12 cellular contexts compared by ENCODE assay signal in the genomic region with DNA sequence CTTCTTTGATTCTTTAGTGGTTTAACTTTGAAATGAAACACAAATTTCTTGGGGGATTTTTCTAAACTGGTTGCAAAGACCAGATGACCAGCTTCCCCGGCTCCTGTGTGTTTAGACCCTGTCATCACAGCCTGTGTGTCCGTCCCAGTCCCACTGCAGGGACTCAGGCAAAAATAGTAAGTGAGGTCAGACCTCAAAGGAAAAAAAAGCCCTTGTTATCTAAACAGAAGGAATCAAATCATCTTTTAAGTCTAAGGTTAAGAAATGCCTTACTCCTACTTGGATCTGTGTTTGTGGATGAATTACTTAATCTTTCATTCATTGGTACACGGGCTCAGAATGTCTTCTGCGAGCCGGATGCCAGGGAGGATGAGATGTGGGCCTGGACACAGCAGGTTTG.
DNase-seq lines count a peak whose midpoint lies in the region; ATAC-seq and TF ChIP-seq lines count a peak whose summit lies in the region.
"Had no signal": no experiment of that assay in that cellular context is flagged by ENCODE, and none has a peak within 500 bp of the region (broad histone marks: within the 10 kb centered on the region; RNA-seq: fewer than 3 reads in every experiment).

No MANE protein-coding gene starts in this region.

- H3K4me2 ChIP-seq in SK-N-SH (0 out of 2 replicates have a peak overlapping the region, but pooled peaks have one; percentile 23), osteoblast (ENCODE audit: insufficient read depth, low read length) (peak overlapping the region; percentile 43), Karpas-422 (ENCODE audit: low read depth, low read length, poor library complexity, severe bottlenecking) (no peak overlapping the region)

- TF ChIP-seq RAD21 in SK-N-SH (IDR thresholded peaks at IDR 0.05; ENCODE audit: low read length) = no peak

- H3K4me1 ChIP-seq in SK-N-SH (ENCODE audit: control insufficient read depth in 1 of 2, insufficient read depth in 2 of 2, low read depth in 1 of 2, low read length in 1 of 2) (peaks cover 28 to 31% of the 10 kb centered on the region in 2 experiments; a peak in 2 of 4 replicates), osteoblast (ENCODE audit: insufficient read depth, low read length) (peaks cover 23% of the 10 kb centered on the region), Karpas-422 (ENCODE audit: low read length) (peaks cover 22% of the 10 kb centered on the region)
- H3K4me1 ChIP-seq: HAP-1 had no signal

- H3F3A ChIP-seq in SK-N-SH (replicated peaks; ENCODE audit: insufficient read depth) = no peaks in the 10 kb centered on the region

- H3K79me2 ChIP-seq in SK-N-SH (ENCODE audit: insufficient read depth) (no peaks in the 10 kb centered on the region), osteoblast (ENCODE audit: insufficient read depth, low read length) (no peaks in the 10 kb centered on the region), Karpas-422 (ENCODE audit: low read length) (no peaks in the 10 kb centered on the region)

- WGBS in SK-N-SH (ENCODE audit: low lambda C conversion rate) = 50% methylated on average over 5 of the region's 5 CpGs

- POLR2A ChIA-PET in AG04450 (lab: Yijun Ruan, JAX) (interaction anchor here (0.9 kb wide), 1 partner anchor 15 kb away, joined by 4 read pairs; no protein-coding TSS in a partner anchor), SK-N-SH (lab: Yijun Ruan, JAX) (interaction anchor here (1.4 kb wide), 1 partner anchor 547 kb away, joined by 5 read pairs; a partner anchor contains a TSS)

- no peaks in the 10 kb centered on the region for H3K9me2 ChIP-seq in SK-N-SH
- H3K9me2 ChIP-seq in Karpas-422 (replicated peaks; ENCODE audit: insufficient read depth, low read length) = no peaks in the 10 kb centered on the region

- no peaks in the 10 kb centered on the region for H3K36me3 ChIP-seq in SK-N-SH (replicated peaks in 1 of 2; ENCODE audit: control insufficient read depth in 1 of 2, insufficient read depth in 2 of 2, low read length in 1 of 2)
- H3K36me3 ChIP-seq in osteoblast (ENCODE audit: insufficient read depth, low read length) = no peaks in the 10 kb centered on the region
- H3K36me3 ChIP-seq in Karpas-422 (ENCODE audit: insufficient read depth, low read length) = no peaks in the 10 kb centered on the region
- H3K36me3 ChIP-seq: BE2C, HAP-1, ovary had no signal

- TF ChIP-seq EP300 in SK-N-SH (IDR thresholded peaks at IDR 0.05; ENCODE audit: borderline replicate concordance in 1 of 2, low read depth in 1 of 2, low read length in 1 of 2) = no peak

- H3K4me3 ChIP-seq in AG04450 (ENCODE audit: low read depth, low read length) = no peak overlapping the region
- no peak overlapping the region for H3K4me3 ChIP-seq in SK-N-SH (ENCODE audit: low read depth in 2 of 2, low read length in 1 of 2)
- no peak overlapping the region for H3K4me3 ChIP-seq in fibroblast of villous mesenchyme (ENCODE audit: low read depth, low read length)
- H3K4me3 ChIP-seq in osteoblast (ENCODE audit: insufficient read depth, low read length) = no peak overlapping the region
- no peak overlapping the region for H3K4me3 ChIP-seq in Karpas-422 (ENCODE audit: low read length)
- H3K4me3 ChIP-seq: HAP-1, ovary had no signal

- H4K20me1 ChIP-seq in SK-N-SH (ENCODE audit: insufficient read depth) (no peaks in the 10 kb centered on the region), osteoblast (ENCODE audit: insufficient read depth, low read length) (no peaks in the 10 kb centered on the region), Karpas-422 (ENCODE audit: insufficient read depth, low read depth, low read length) (no peaks in the 10 kb centered on the region)

- no peaks in the 10 kb centered on the region for H3K27me3 ChIP-seq in AG04450 (ENCODE audit: control insufficient read depth, insufficient read depth, low read length)
- H3K27me3 ChIP-seq in SK-N-SH (ENCODE audit: insufficient read depth) = no peaks in the 10 kb centered on the region
- no peaks in the 10 kb centered on the region for H3K27me3 ChIP-seq in osteoblast (ENCODE audit: insufficient read depth, low read length)
- H3K27me3 ChIP-seq in Karpas-422 (ENCODE audit: low read length) = no peaks in the 10 kb centered on the region
- H3K27me3 ChIP-seq: BE2C, ovary had no signal

- peak overlapping the region; percentile 38 for H2AFZ ChIP-seq in SK-N-SH (ENCODE audit: low read depth)
- H2AFZ ChIP-seq in osteoblast (ENCODE audit: low read length) = peak overlapping the region; percentile 52
- no peak overlapping the region for H2AFZ ChIP-seq in Karpas-422 (ENCODE audit: low read length)

- CTCF ChIA-PET in AG04450 (lab: Charles Lee) (interaction anchor here (0.9 to 2.4 kb wide), 2 partner anchors 391 to 547 kb away, joined by 3 to 9 read pairs; a partner anchor contains a TSS), SK-N-SH (lab: Yijun Ruan, JAX) (interaction anchor here (1.2 to 2.1 kb wide), 4 partner anchors 12 to 547 kb away, joined by 3 to 16 read pairs (median 4); a partner anchor contains a TSS)

- H3K9me3 ChIP-seq in AG04450 (ENCODE audit: control insufficient read depth, insufficient read depth, low read length) (no peaks in the 10 kb centered on the region), SK-N-SH (no peaks in the 10 kb centered on the region), osteoblast (ENCODE audit: low read depth, low read length) (no peaks in the 10 kb centered on the region), Karpas-422 (ENCODE audit: low read length) (no peaks in the 10 kb centered on the region)
- H3K9me3 ChIP-seq: BE2C, HAP-1, ovary had no signal

- peak overlapping the region; percentile 40 for H3K9ac ChIP-seq in SK-N-SH
- H3K9ac ChIP-seq in Karpas-422 (ENCODE audit: low read length) = no peak overlapping the region

- ATAC-seq in GM21786 (IDR thresholded peaks at IDR 0.05; ENCODE audit: unreplicated experiment) (no peak), GM19328 (IDR thresholded peaks at IDR 0.05; ENCODE audit: unreplicated experiment) (no peak)

- H3K27ac ChIP-seq in AG04450 (ENCODE audit: low read depth, low read length) (peak overlapping the region; percentile 47), SK-N-SH (ENCODE audit: low read depth in 2 of 2, low read length in 1 of 2) (peak overlapping the region in 1 of 2 experiments; percentile 73; a peak in 2 of 4 replicates), osteoblast (ENCODE audit: low read depth, low read length) (peak overlapping the region; percentile 97), Karpas-422 (ENCODE audit: low read length) (no peak overlapping the region)

- no peak for TF ChIP-seq CTCF in AG04450 (IDR thresholded peaks at IDR 0.05; ENCODE audit: low read depth, low read length)
- no peak for TF ChIP-seq CTCF in SK-N-SH (IDR thresholded peaks at IDR 0.05)
- no peak for TF ChIP-seq CTCF in fibroblast of villous mesenchyme (IDR thresholded peaks at IDR 0.05; ENCODE audit: insufficient read depth, low read depth, low read length)
- no peak for TF ChIP-seq CTCF in osteoblast (IDR thresholded peaks at IDR 0.05; ENCODE audit: extremely low read depth, low read depth, low read length)

- DNase-seq in AG04450 (ENCODE audit: low read depth, low spot score) (no peak), SK-N-SH (no peak), fibroblast of villous mesenchyme (ENCODE audit: low read depth) (peak; percentile 58), osteoblast (ENCODE audit: insufficient read length, low spot score, missing footprints) (no peak), SW 1271 (lab: John Stamatoyannopoulos, UW) (no peak), Karpas-422 (no peak)
- DNase-seq: activated naive CD8-positive, alpha-beta T cell treated with anti-CD3 and anti-CD28 coated beads for 36 hours; BE2C had no signal

TF ChIP-seq in SK-N-SH, 30 proteins besides CTCF, POLR2A, EP300 and RAD21:
- no peak for TF ChIP-seq GATA2 (CRISPR knock-in tag; IDR thresholded peaks at IDR 0.05)
- TF ChIP-seq NFIC (IDR thresholded peaks at IDR 0.05; ENCODE audit: borderline replicate concordance) = no peak
- TF ChIP-seq, protein P1, sequence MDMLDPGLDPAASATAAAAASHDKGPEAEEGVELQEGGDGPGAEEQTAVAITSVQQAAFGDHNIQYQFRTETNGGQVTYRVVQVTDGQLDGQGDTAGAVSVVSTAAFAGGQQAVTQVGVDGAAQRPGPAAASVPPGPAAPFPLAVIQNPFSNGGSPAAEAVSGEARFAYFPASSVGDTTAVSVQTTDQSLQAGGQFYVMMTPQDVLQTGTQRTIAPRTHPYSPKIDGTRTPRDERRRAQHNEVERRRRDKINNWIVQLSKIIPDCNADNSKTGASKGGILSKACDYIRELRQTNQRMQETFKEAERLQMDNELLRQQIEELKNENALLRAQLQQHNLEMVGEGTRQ (IDR thresholded peaks at IDR 0.05; ENCODE audit: borderline replicate concordance, low read depth, low read length) = no peak
- TF ChIP-seq MEF2A (IDR thresholded peaks at IDR 0.05; ENCODE audit: borderline replicate concordance, low read depth) = no peak
- TF ChIP-seq RXRA (IDR thresholded peaks at IDR 0.05; ENCODE audit: borderline replicate concordance, low read depth) = no peak
- no peak for TF ChIP-seq MXI1 (IDR thresholded peaks at IDR 0.05; ENCODE audit: low read depth, low read length)
- TF ChIP-seq SMC3 (IDR thresholded peaks at IDR 0.05; ENCODE audit: low read depth, low read length) = no peak
- TF ChIP-seq, protein P2, sequence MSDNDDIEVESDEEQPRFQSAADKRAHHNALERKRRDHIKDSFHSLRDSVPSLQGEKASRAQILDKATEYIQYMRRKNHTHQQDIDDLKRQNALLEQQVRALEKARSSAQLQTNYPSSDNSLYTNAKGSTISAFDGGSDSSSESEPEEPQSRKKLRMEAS (IDR thresholded peaks at IDR 0.05; ENCODE audit: low read depth) = no peak
